ENCODE assay signal across 16 cellular contexts in the genomic region with DNA sequence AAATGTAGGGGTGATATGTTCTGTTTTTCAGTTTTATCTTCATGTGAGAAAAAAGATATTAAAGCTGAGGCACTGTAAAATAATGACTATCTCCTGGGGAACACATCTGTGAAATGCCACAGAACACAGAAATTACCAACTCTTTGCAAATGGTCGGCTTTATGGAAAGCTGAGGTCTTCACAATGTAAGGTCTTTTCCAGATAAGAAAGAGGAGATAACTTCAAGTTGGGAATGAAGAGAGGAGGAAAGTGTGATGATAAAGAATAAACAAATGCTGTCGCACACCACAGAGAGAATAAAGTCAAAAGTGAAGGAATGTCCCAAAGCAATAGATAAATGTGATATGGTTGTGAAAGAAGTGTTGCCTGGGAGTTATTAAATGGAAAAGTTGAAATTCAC. TPM values are rescaled to one million over a fixed set of nuclear protein-coding genes. Genes with fewer than 3 reads are reported as not detected.
"Had no signal": no experiment of that assay in that cellular context is flagged by ENCODE, and none has a peak within 500 bp of the region (broad histone marks: within the 10 kb centered on the region; RNA-seq: fewer than 3 reads in every experiment).

No MANE protein-coding gene starts in this region.

- H3K4me1 ChIP-seq: testis, upper lobe of right lung had no signal

- DNase-seq: activated CD4-positive, alpha-beta T cell treated with anti-CD3 and anti-CD28 coated beads, Interleukin-2, amount 50 U/mL, for 1 hour; activated CD8-positive, alpha-beta memory T cell treated with anti-CD3 and anti-CD28 coated beads, Interleukin-2, amount 50 U/mL, for 4 hours; activated T-cell treated with anti-CD3 and anti-CD28 coated beads, Interleukin-2, amount 50 U/mL, for 4 hours; effector CD8-positive, alpha-beta T cell; esophagus squamous epithelium; hippocampal formation; left colon; mucosa of descending colon; naive B cell; stimulated activated CD4-positive, alpha-beta T cell treated with anti-CD3 and anti-CD28 coated beads, Interleukin-15, amount 100 ng/mL, for 24 hours; testis; upper lobe of right lung had no signal

- H3K4me3 ChIP-seq: esophagus squamous epithelium, mucosa of descending colon, skin epidermis, testis, upper lobe of right lung had no signal

- H3K36me3 ChIP-seq: esophagus squamous epithelium, upper lobe of right lung had no signal

- ATAC-seq: left colon, mucosa of descending colon, upper lobe of right lung had no signal

- H3K27me3 ChIP-seq: esophagus squamous epithelium, testis, upper lobe of right lung had no signal

- H3K9me3 ChIP-seq: esophagus squamous epithelium, mucosa of descending colon, testis, upper lobe of right lung had no signal

- H3K27ac ChIP-seq: esophagus squamous epithelium, skin epidermis, testis, upper lobe of right lung had no signal

RNA-seq across cellular contexts. Expression of gene ALPK2, which starts 1.2 kb away (rescaled TPM):
- total RNA-seq: endothelial cell of umbilical vein, neural crest cell, posterior vena cava had no signal
- polyA plus RNA-seq: endothelial cell of umbilical vein had no signal
